24 cellular contexts compared by ENCODE assay signal in the genomic region with DNA sequence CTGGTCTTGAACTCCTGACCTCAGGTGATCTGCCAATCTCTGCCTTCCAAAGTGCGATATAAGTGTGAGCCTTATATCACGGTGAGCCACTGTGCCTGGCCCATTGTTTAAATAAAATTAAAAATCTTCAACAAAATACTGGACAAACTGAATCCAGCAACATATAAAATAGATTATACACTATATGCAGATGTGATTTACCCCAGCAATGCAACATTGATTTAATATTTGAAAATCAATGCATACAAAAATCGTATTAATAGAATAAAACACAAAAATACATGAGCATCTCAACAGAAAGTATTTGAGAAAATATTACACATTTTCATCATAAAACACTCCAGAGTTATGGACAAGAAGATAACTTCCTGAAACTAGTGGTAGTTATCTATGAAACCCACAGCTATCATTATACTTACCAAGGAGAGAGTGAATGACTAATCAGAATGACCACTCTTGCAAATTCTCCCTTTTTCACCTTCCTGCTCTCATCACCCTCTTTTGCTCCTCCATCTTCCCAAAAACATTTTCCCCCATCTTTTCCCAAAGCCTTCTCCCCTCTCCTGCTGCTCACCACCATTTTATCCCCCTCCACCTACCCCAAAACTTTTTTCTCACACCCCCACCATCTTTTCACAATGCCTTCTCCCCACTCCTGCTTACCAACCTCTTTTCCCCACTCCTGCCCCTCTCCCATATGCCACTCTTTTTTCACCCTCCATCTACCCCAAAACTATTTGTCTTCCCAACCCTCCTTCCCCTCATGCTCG.
"Had no signal": no experiment of that assay in that cellular context is flagged by ENCODE, and none has a peak within 500 bp of the region (broad histone marks: within the 10 kb centered on the region; RNA-seq: fewer than 3 reads in every experiment).

No MANE protein-coding gene starts in this region.

- H3K36me3 Mint-ChIP-seq: naive thymus-derived CD8-positive, alpha-beta T cell had no signal

- H3K27ac Mint-ChIP-seq: naive thymus-derived CD8-positive, alpha-beta T cell; nephron; stimulated activated naive CD8-positive, alpha-beta T cell treated with anti-CD3 and anti-CD28 coated beads, Interleukin-15, amount 100 ng/mL, for 72 hours had no signal

- H3K36me3 ChIP-seq: left ventricle myocardium inferior, pancreas, prostate gland, thoracic aorta, tibial artery, uterus had no signal

- H3K9me3 Mint-ChIP-seq: naive thymus-derived CD8-positive, alpha-beta T cell; nephron; neural crest cell; stimulated activated naive CD8-positive, alpha-beta T cell treated with anti-CD3 and anti-CD28 coated beads, Interleukin-15, amount 100 ng/mL, for 72 hours had no signal

- H3K4me1 Mint-ChIP-seq: nephron; neural crest cell; stimulated activated naive CD8-positive, alpha-beta T cell treated with anti-CD3 and anti-CD28 coated beads, Interleukin-15, amount 100 ng/mL, for 72 hours had no signal

- H3K4me1 ChIP-seq: left ventricle myocardium inferior, pancreas, prostate gland, uterus had no signal

- DNase-seq: islet precursor cell; left ventricle myocardium inferior; naive thymus-derived CD8-positive, alpha-beta T cell; nucleus accumbens; pancreas; posterior cingulate gyrus; retina; right cardiac atrium; stimulated activated CD4-positive, alpha-beta T cell treated with anti-CD3 and anti-CD28 coated beads, Interleukin-12 subunit alpha, Interleukin-12 subunit beta, amount 100 ng/mL, for 4 hours; stimulated activated CD4-positive, alpha-beta T cell treated with anti-CD3 and anti-CD28 coated beads, Interleukin-15, amount 100 ng/mL, for 24 hours; stimulated activated CD4-positive, alpha-beta T cell treated with anti-CD3 and anti-CD28 coated beads, Interleukin-2, amount 100 ng/mL, for 24 hours; stimulated activated CD4-positive, alpha-beta T cell treated with anti-CD3 and anti-CD28 coated beads, Interleukin-4, amount 100 ng/mL, for 1 hour; stimulated activated naive CD4-positive, alpha-beta T cell treated with Interleukin-2 at 50 U/mL for 16 hours; stimulated activated naive CD8-positive, alpha-beta T cell treated with anti-CD3 and anti-CD28 coated beads, Interleukin-15, amount 100 ng/mL, for 72 hours; tibial artery; trophoblast cell; uterus had no signal

- H3K27ac ChIP-seq: left ventricle myocardium inferior, pancreas, prostate gland, skin epidermis, thoracic aorta, tibial artery, uterus had no signal

- H3K4me3 ChIP-seq: left ventricle myocardium inferior, lung, pancreas, prostate gland, skin epidermis, thoracic aorta, tibial artery, uterus had no signal

- H3K4me3 Mint-ChIP-seq: naive thymus-derived CD8-positive, alpha-beta T cell; nephron; neural crest cell; stimulated activated naive CD8-positive, alpha-beta T cell treated with anti-CD3 and anti-CD28 coated beads, Interleukin-15, amount 100 ng/mL, for 72 hours had no signal

- ATAC-seq: naive thymus-derived CD8-positive, alpha-beta T cell; pancreas; right cardiac atrium; sciatic nerve; stimulated activated naive CD8-positive, alpha-beta T cell treated with anti-CD3 and anti-CD28 coated beads, Interleukin-15, amount 100 ng/mL, for 72 hours had no signal

- H3K9me3 ChIP-seq: left ventricle myocardium inferior, pancreas, prostate gland, thoracic aorta, tibial artery, uterus had no signal

- H3K27me3 ChIP-seq: uterus had no signal
